14 cellular contexts compared by ENCODE assay signal in genomic region chr3:113084777-113085176, GRCh38.
A peak's percentile ranks its signal among the peaks of the same experiment; 100 is the strongest.
DNase-seq lines count a peak whose midpoint lies in the region; ATAC-seq, FAIRE-seq and TF ChIP-seq lines count a peak whose summit lies in the region.
"Had no signal": no experiment of that assay in that cellular context is flagged by ENCODE, and none has a peak within 500 bp of the region (broad histone marks: within the 10 kb centered on the region; RNA-seq: fewer than 3 reads in every experiment).

No MANE protein-coding gene starts in this region.

- no peaks in the 10 kb centered on the region for H3K36me3 ChIP-seq in PC-9 (ENCODE audit: low read depth)
- H3K36me3 ChIP-seq: upper lobe of left lung had no signal

- H3K4me3 ChIP-seq in PC-9, result no peak overlapping the region
- H3K4me3 ChIP-seq: upper lobe of left lung had no signal

- DNase-seq in DMS 273 (lab: John Stamatoyannopoulos, UW; ENCODE audit: unreplicated experiment), result peak; percentile 59
- DNase-seq in NCI-H446 treated with DMSO at 0.1 percent for 48 hours (lab: John Stamatoyannopoulos, UW), result peak; percentile 57
- peak; percentile 32 for DNase-seq in renal cortical epithelial cell (ENCODE audit: low read depth)
- no peak for DNase-seq in amygdala (lab: John Stamatoyannopoulos, UW)
- DNase-seq in Ammon's horn (ENCODE audit: low spot score), result no peak
- DNase-seq in PC-9, result no peak
- DNase-seq: activated naive CD8-positive, alpha-beta T cell treated with anti-CD3 and anti-CD28 coated beads for 36 hours; naive thymus-derived CD4-positive, alpha-beta T cell; stimulated activated CD4-positive, alpha-beta T cell treated with anti-CD3 and anti-CD28 coated beads, Interleukin-4, amount 100 ng/mL, for 24 hours; upper lobe of left lung had no signal

- no peak for TF ChIP-seq CTCF in PC-9 (conservative IDR thresholded peaks at IDR 0.05)

- no peaks in the 10 kb centered on the region for H3K4me1 ChIP-seq in PC-9 (replicated peaks; ENCODE audit: insufficient read depth)
- H3K4me1 ChIP-seq: upper lobe of left lung had no signal

- no peak overlapping the region for H2AFZ ChIP-seq in PC-9

- no peak overlapping the region for H3K4me2 ChIP-seq in PC-9
- H3K4me2 ChIP-seq: KMS-11 had no signal

- H3K36me3 Mint-ChIP-seq in stimulated activated memory B cell treated with anti-CD40 and anti-IgM and Interleukin-4, amounts not matched to agents 10 μg/mL and 1 μg/mL and 100 μg/mL, for 72 hours, result peaks cover 26% of the 10 kb centered on the region

- POLR2A ChIA-PET in PC-9 (lab: Charles Lee; ENCODE audit: unreplicated experiment), result no interaction called here

- no peaks in the 10 kb centered on the region for H3K9me3 ChIP-seq in PC-9 (ENCODE audit: insufficient read depth, low read depth)
- H3K9me3 ChIP-seq: upper lobe of left lung had no signal

- no peaks in the 10 kb centered on the region for H3K27me3 Mint-ChIP-seq in stimulated activated memory B cell treated with anti-CD40 and anti-IgM and Interleukin-4, amounts not matched to agents 10 μg/mL and 1 μg/mL and 100 μg/mL, for 72 hours
- H3K27me3 Mint-ChIP-seq: activated naive CD8-positive, alpha-beta T cell treated with anti-CD3 and anti-CD28 coated beads for 36 hours; naive thymus-derived CD4-positive, alpha-beta T cell had no signal

- H3K79me2 ChIP-seq in PC-9 (ENCODE audit: low read depth), result no peaks in the 10 kb centered on the region

- no peaks in the 10 kb centered on the region for H3K9me3 Mint-ChIP-seq in stimulated activated memory B cell treated with anti-CD40 and anti-IgM and Interleukin-4, amounts not matched to agents 10 μg/mL and 1 μg/mL and 100 μg/mL, for 72 hours
- H3K9me3 Mint-ChIP-seq: activated naive CD8-positive, alpha-beta T cell treated with anti-CD3 and anti-CD28 coated beads for 36 hours; naive thymus-derived CD4-positive, alpha-beta T cell had no signal

- H3F3A ChIP-seq in PC-9 (ENCODE audit: insufficient read depth, low read depth), result 0 out of 2 replicates have a peak, but pooled peaks cover 4% of the 10 kb centered on the region

- no peak overlapping the region for H3K4me3 Mint-ChIP-seq in stimulated activated memory B cell treated with anti-CD40 and anti-IgM and Interleukin-4, amounts not matched to agents 10 μg/mL and 1 μg/mL and 100 μg/mL, for 72 hours
- H3K4me3 Mint-ChIP-seq: activated naive CD8-positive, alpha-beta T cell treated with anti-CD3 and anti-CD28 coated beads for 36 hours; naive thymus-derived CD4-positive, alpha-beta T cell had no signal

- no peak overlapping the region for H3K27ac Mint-ChIP-seq in stimulated activated memory B cell treated with anti-CD40 and anti-IgM and Interleukin-4, amounts not matched to agents 10 μg/mL and 1 μg/mL and 100 μg/mL, for 72 hours
- H3K27ac Mint-ChIP-seq: activated naive CD8-positive, alpha-beta T cell treated with anti-CD3 and anti-CD28 coated beads for 36 hours; naive thymus-derived CD4-positive, alpha-beta T cell had no signal

- no peak overlapping the region for H3K27ac ChIP-seq in PC-9
- H3K27ac ChIP-seq: KMS-11, upper lobe of left lung had no signal

- H4K20me1 ChIP-seq in PC-9 (ENCODE audit: insufficient read depth), result no peaks in the 10 kb centered on the region

- intact Hi-C loops in PC-9 (cut with micrococcal nuclease; ENCODE audit: unreplicated experiment), result no loop called here

- ATAC-seq in stimulated activated memory B cell treated with anti-CD40 and anti-IgM and Interleukin-4, amounts not matched to agents 10 μg/mL and 1 μg/mL and 100 μg/mL, for 72 hours, result no peak
- ATAC-seq: activated CD4-positive, CD25-positive, alpha-beta regulatory T cell treated with anti-CD3 and anti-CD28 coated beads, Interleukin-2, amount 50 U/mL, for 24 hours; naive thymus-derived CD4-positive, alpha-beta T cell had no signal

- H3K4me1 Mint-ChIP-seq in stimulated activated memory B cell treated with anti-CD40 and anti-IgM and Interleukin-4, amounts not matched to agents 10 μg/mL and 1 μg/mL and 100 μg/mL, for 72 hours, result peaks cover 4% of the 10 kb centered on the region

- no peaks in the 10 kb centered on the region for H3K9me2 ChIP-seq in PC-9 (ENCODE audit: insufficient read depth)

- peak; percentile 23 for FAIRE-seq in endometrium (lab: Jason Lieb, UNC)

- no TSS peak for BruUV-seq in PC-9 (replicated peaks; lab: Mats Ljungman, UMichigan)

- CTCF ChIA-PET in PC-9 (lab: Charles Lee), result no interaction called here

- H3K27me3 ChIP-seq in PC-9 (ENCODE audit: insufficient read depth, low read depth), result no peaks in the 10 kb centered on the region
- H3K27me3 ChIP-seq: upper lobe of left lung had no signal

Comparison
In these comparisons a context has a peak if more than half of its experiments do, and no peak if none do; other contexts are left out.
1. DNase-seq: peak in DMS 273 (single experiment), NCI-H446 treated with DMSO at 0.1 percent for 48 hours (single experiment) and renal cortical epithelial cell (single experiment); none in amygdala (0 of 56), Ammon's horn (single experiment) and PC-9 (0 of 2).